In genomic region chr19:44925114-44925891, GRCh38 we compare ENCODE assay signal across 1 cellular context.
TF ChIP-seq lines count a peak whose summit lies in the region.

No MANE protein-coding gene starts in this region.

TF ChIP-seq in HepG2, 621 proteins besides CTCF, POLR2A, EP300 and RAD21 (continued from another document and continues in another):
- TF ChIP-seq PRDM4 (CRISPR knock-in tag; IDR thresholded peaks at IDR 0.05; ENCODE audit: borderline replicate concordance) (no peak), FUBP1 (CRISPR knock-in tag; IDR thresholded peaks at IDR 0.05; ENCODE audit: borderline replicate concordance) (peak; percentile 75; the same call in 1 of the 2 replicates), NR0B2 (CRISPR knock-in tag; IDR thresholded peaks at IDR 0.05) (peak; percentile 82), FOXO4 (CRISPR knock-in tag; conservative IDR thresholded peaks at IDR 0.05) (no peak), LBX2 (CRISPR knock-in tag; IDR thresholded peaks at IDR 0.05; ENCODE audit: borderline replicate concordance) (no peak), PCBP1 (IDR thresholded peaks at IDR 0.05; ENCODE audit: borderline replicate concordance, low read depth, low read length) (peak; percentile 63; the same call in 1 of the 2 replicates), ZNF589 (CRISPR knock-in tag; conservative IDR thresholded peaks at IDR 0.05) (peak; percentile 95), ZNF660 (CRISPR knock-in tag; IDR thresholded peaks at IDR 0.05; ENCODE audit: borderline replicate concordance, low read depth) (no peak), MZF1 (CRISPR knock-in tag; IDR thresholded peaks at IDR 0.05; ENCODE audit: borderline replicate concordance) (peak; percentile 98), GABPA (IDR thresholded peaks at IDR 0.05; ENCODE audit: low read depth, low read length) (0 out of 2 replicates have a peak, but pooled peaks have one; percentile 12), GABPA (CRISPR knock-in tag; IDR thresholded peaks at IDR 0.05; ENCODE audit: low read depth) (peak; percentile 78), TRIM24 (CRISPR knock-in tag; IDR thresholded peaks at IDR 0.05) (peak; percentile 92), ZNF563 (CRISPR knock-in tag; IDR thresholded peaks at IDR 0.05) (peak; percentile 84; the same call in 1 of the 2 replicates), ZNF431 (CRISPR knock-in tag; IDR thresholded peaks at IDR 0.05; ENCODE audit: borderline replicate concordance, low read depth) (peak; percentile 92), SSRP1 (CRISPR knock-in tag; IDR thresholded peaks at IDR 0.05) (peak; percentile 79), ZNF605 (CRISPR knock-in tag; IDR thresholded peaks at IDR 0.05) (peak; percentile 91), RARG (CRISPR knock-in tag; IDR thresholded peaks at IDR 0.05; ENCODE audit: low read depth) (no peak), FOXM1 (CRISPR knock-in tag; IDR thresholded peaks at IDR 0.05) (no peak), HOMEZ (CRISPR knock-in tag; IDR thresholded peaks at IDR 0.05; ENCODE audit: low read depth) (peak; percentile 77), NFRKB (IDR thresholded peaks at IDR 0.05) (no peak), ZNF577 (CRISPR knock-in tag; IDR thresholded peaks at IDR 0.05; ENCODE audit: borderline replicate concordance, low read depth) (no peak), ZSCAN20 (CRISPR knock-in tag; IDR thresholded peaks at IDR 0.05; ENCODE audit: borderline replicate concordance) (no peak), SIN3B (IDR thresholded peaks at IDR 0.05; ENCODE audit: low read length) (no peak), PHF21A (CRISPR knock-in tag; IDR thresholded peaks at IDR 0.05) (peak; percentile 99), ZNF225 (CRISPR knock-in tag; IDR thresholded peaks at IDR 0.05) (no peak), SIN3A (IDR thresholded peaks at IDR 0.05; ENCODE audit: borderline replicate concordance, low read depth, low read length) (peak; percentile 60; the same call in 1 of the 2 replicates), AGO1 (IDR thresholded peaks at IDR 0.05; ENCODE audit: low read depth, low read length, poor library complexity, severe bottlenecking) (no peak), IRF2 (CRISPR knock-in tag; IDR thresholded peaks at IDR 0.05) (peak; percentile 97), TEAD3 (CRISPR knock-in tag; optimal IDR thresholded peaks at IDR 0.05; ENCODE audit: borderline replicate concordance) (peak; percentile 94), CBX1 (IDR thresholded peaks at IDR 0.05; ENCODE audit: low read depth) (peak; percentile 57), ZNF318 (CRISPR knock-in tag; IDR thresholded peaks at IDR 0.05) (peak; percentile 74; the same call in 1 of the 2 replicates), HES4 (CRISPR knock-in tag; IDR thresholded peaks at IDR 0.05; ENCODE audit: borderline replicate concordance) (peak; percentile 72; the same call in 1 of the 2 replicates), SOX13 (IDR thresholded peaks at IDR 0.05) (peak; percentile 73), SOX13 (CRISPR knock-in tag; conservative IDR thresholded peaks at IDR 0.05 in 1 of 2, IDR thresholded peaks at IDR 0.05 in 1 of 2) (peak in 1 of 2 experiments; percentile 95; a peak in 2 of 4 replicates), MNT (IDR thresholded peaks at IDR 0.05) (peak; percentile 85), ZNF558 (CRISPR knock-in tag; IDR thresholded peaks at IDR 0.05; ENCODE audit: borderline replicate concordance) (peak; percentile 69; the same call in 1 of the 2 replicates), ZNF768 (CRISPR knock-in tag; IDR thresholded peaks at IDR 0.05) (peak; percentile 63), ZNF10 (CRISPR knock-in tag; IDR thresholded peaks at IDR 0.05; ENCODE audit: borderline replicate concordance, low read depth) (no peak), ZNF615 (CRISPR knock-in tag; IDR thresholded peaks at IDR 0.05; ENCODE audit: borderline replicate concordance) (no peak), ZNF570 (CRISPR knock-in tag; IDR thresholded peaks at IDR 0.05; ENCODE audit: borderline replicate concordance) (no peak), ZNF451 (CRISPR knock-in tag; IDR thresholded peaks at IDR 0.05) (peak; percentile 91; the same call in 1 of the 2 replicates), ZSCAN30 (CRISPR knock-in tag; IDR thresholded peaks at IDR 0.05) (no peak), ZNF674 (CRISPR knock-in tag; IDR thresholded peaks at IDR 0.05; ENCODE audit: low read depth) (0 out of 2 replicates have a peak, but pooled peaks have one; percentile 67), RELA (CRISPR knock-in tag; IDR thresholded peaks at IDR 0.05) (no peak), ZFY (CRISPR knock-in tag; IDR thresholded peaks at IDR 0.05) (peak; percentile 44; the same call in 1 of the 2 replicates), ZNF775 (CRISPR knock-in tag; IDR thresholded peaks at IDR 0.05; ENCODE audit: borderline replicate concordance) (no peak), DPF2 (CRISPR knock-in tag; IDR thresholded peaks at IDR 0.05; ENCODE audit: borderline replicate concordance, low read depth) (peak; percentile 96), SMAD1 (CRISPR knock-in tag; IDR thresholded peaks at IDR 0.05; ENCODE audit: borderline replicate concordance, low read depth) (no peak), SRSF9 (IDR thresholded peaks at IDR 0.05; ENCODE audit: borderline replicate concordance, insufficient read depth, low read depth, low read length, poor library complexity, severe bottlenecking) (no peak)
